Comparison of ENCODE assay signal across 3 cellular contexts in the genomic region with DNA sequence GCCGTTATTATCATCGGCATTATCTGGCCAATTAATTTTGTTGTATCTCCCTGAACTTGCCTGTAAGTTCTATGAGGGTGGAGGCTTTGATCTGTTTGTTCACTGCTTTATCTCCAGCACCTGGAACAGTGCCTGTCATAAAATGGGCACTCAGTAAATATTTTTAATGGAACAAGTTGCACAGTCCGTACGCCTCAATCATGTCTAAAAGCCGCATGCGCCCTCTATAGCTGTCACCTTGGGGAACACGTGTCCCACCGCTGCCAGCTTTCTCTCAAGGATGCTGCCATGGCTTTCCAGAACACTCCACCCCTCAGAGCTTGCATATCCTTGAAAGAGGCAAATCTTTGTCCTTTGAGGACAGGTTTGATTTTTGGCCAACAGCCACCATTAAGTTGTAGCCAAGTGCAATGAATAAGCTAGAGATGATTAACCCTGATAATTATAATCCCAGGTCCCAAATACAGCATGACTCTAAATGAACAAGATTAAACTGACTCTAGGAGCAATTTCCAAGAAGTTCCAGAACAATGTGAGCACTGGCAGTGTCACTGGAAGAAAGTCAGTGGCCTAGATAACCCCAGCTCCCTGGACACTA.
TF ChIP-seq lines count a peak whose summit lies in the region.

No MANE protein-coding gene starts in this region.

TF ChIP-seq in liver, 16 proteins besides CTCF, POLR2A, EP300 and RAD21:
- TF ChIP-seq FOXA1 (IDR thresholded peaks at IDR 0.05) (no peak), HNF4A (conservative IDR thresholded peaks at IDR 0.05) (peak in 1 of 2 donors; percentile 26), HNF4G (IDR thresholded peaks at IDR 0.05) (no peak), FOXA2 (IDR thresholded peaks at IDR 0.05) (no peak), ATF3 (IDR thresholded peaks at IDR 0.05) (no peak), GABPA (IDR thresholded peaks at IDR 0.05 in 1 of 2, conservative IDR thresholded peaks at IDR 0.05 in 1 of 2) (no peak), YY1 (IDR thresholded peaks at IDR 0.05) (peak; percentile 74), SP1 (IDR thresholded peaks at IDR 0.05) (no peak), EGR1 (IDR thresholded peaks at IDR 0.05; ENCODE audit: low read depth in 2 of 2) (no peak), RXRA (IDR thresholded peaks at IDR 0.05) (no peak)
- TF ChIP-seq, protein P1, sequence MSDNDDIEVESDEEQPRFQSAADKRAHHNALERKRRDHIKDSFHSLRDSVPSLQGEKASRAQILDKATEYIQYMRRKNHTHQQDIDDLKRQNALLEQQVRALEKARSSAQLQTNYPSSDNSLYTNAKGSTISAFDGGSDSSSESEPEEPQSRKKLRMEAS (IDR thresholded peaks at IDR 0.05), result no peak

TF ChIP-seq in HepG2, 621 proteins besides CTCF, POLR2A, EP300 and RAD21:
- TF ChIP-seq PHF8 (CRISPR knock-in tag; IDR thresholded peaks at IDR 0.05) (no peak), HMGXB4 (CRISPR knock-in tag; IDR thresholded peaks at IDR 0.05; ENCODE audit: borderline replicate concordance in 1 of 2, low read depth in 1 of 2) (no peak), NFIB (CRISPR knock-in tag; IDR thresholded peaks at IDR 0.05; ENCODE audit: borderline replicate concordance) (no peak)

TF ChIP-seq in GM12891, 5 proteins besides CTCF, POLR2A, EP300 and RAD21:
- TF ChIP-seq POU2F2 (IDR thresholded peaks at IDR 0.05; ENCODE audit: low read depth, low read length) (no peak), SPI1 (IDR thresholded peaks at IDR 0.05; ENCODE audit: low read depth, low read length) (no peak), POLR2AphosphoS5 (IDR thresholded peaks at IDR 0.05; ENCODE audit: low read depth, low read length) (no peak), TAF1 (IDR thresholded peaks at IDR 0.05; ENCODE audit: low read depth, low read length) (no peak), PAX5 (IDR thresholded peaks at IDR 0.05; ENCODE audit: insufficient read depth, low read length, severe bottlenecking) (no peak)
